ENCODE assay signal across 8 cellular contexts in genomic region chr3:78728406-78729145, GRCh38.
DNase-seq lines count a peak whose midpoint lies in the region; ATAC-seq and TF ChIP-seq lines count a peak whose summit lies in the region.

No MANE protein-coding gene starts in this region.

- H3K4me1 ChIP-seq in HEK293 (ENCODE audit: control insufficient read depth, insufficient read depth, low read length) (peaks cover 18% of the 10 kb centered on the region), PC-3 (ENCODE audit: insufficient read depth, low read length) (no peaks in the 10 kb centered on the region)

- no peaks in the 10 kb centered on the region for H3K9me3 ChIP-seq in HEK293 (ENCODE audit: control insufficient read depth, insufficient read depth, low read depth, low read length)
- no peaks in the 10 kb centered on the region for H3K9me3 ChIP-seq in PC-3 (ENCODE audit: low read length)

- TF ChIP-seq CTCF in HEK293 (tag by site-specific recombination; IDR thresholded peaks at IDR 0.05) (no peak), PC-3 (conservative IDR thresholded peaks at IDR 0.05; ENCODE audit: low read depth, low read length) (no peak)

- BruUV-seq in PC-3 (replicated peaks; lab: Mats Ljungman, UMichigan), result no TSS peak

- DNase-seq in PC-3 (no peak), Right ventricle myocardium superior (peak; percentile 85), skeletal muscle cell (ENCODE audit: low read depth) (peak; percentile 62), KG1 (lab: John Stamatoyannopoulos, UW) (no peak)
- DNase-seq in activated CD4-positive, alpha-beta T cell treated with anti-CD3 and anti-CD28 coated beads, Interleukin-2, amount 50 U/mL, for 48 hours, result no peak

- H3K9ac ChIP-seq in PC-3 (ENCODE audit: low read length), result no peak overlapping the region

- intact Hi-C loops in PC-3 (cut with micrococcal nuclease), result no loop called here
- intact Hi-C loops in Right ventricle myocardium superior (cut with DNase I), result no loop called here

- POLR2A ChIA-PET in HEK293 (lab: Yijun Ruan, JAX), result no interaction called here
- POLR2A ChIA-PET in PC-3 (lab: Charles Lee; ENCODE audit: unreplicated experiment), result interaction anchor here (0.7 kb wide), 1 partner anchor 290 kb away, joined by 4 read pairs; no protein-coding TSS in a partner anchor

- no peak overlapping the region for H3K4me2 ChIP-seq in PC-3 (ENCODE audit: low read length)

- H4K20me1 ChIP-seq in PC-3 (ENCODE audit: low read length), result no peaks in the 10 kb centered on the region

- no peaks in the 10 kb centered on the region for H3K27me3 ChIP-seq in PC-3 (ENCODE audit: low read length)

- no peaks in the 10 kb centered on the region for H3F3A ChIP-seq in PC-3 (ENCODE audit: low read length, unreplicated experiment)

- no peaks in the 10 kb centered on the region for H3K36me3 ChIP-seq in HEK293 (ENCODE audit: control insufficient read depth in 2 of 2, insufficient read depth in 1 of 2, low read length in 2 of 2)
- no peaks in the 10 kb centered on the region for H3K36me3 ChIP-seq in PC-3 (ENCODE audit: low read depth, low read length)

- no peak overlapping the region for H2AFZ ChIP-seq in PC-3 (ENCODE audit: low read length)

- CTCF ChIA-PET in HEK293 (lab: Yijun Ruan, JAX) (interaction anchor here (0.9 kb wide), 1 partner anchor 244 kb away, joined by 4 read pairs; no protein-coding TSS in a partner anchor), PC-3 (lab: Charles Lee) (no interaction called here)

- H3K27ac ChIP-seq in HEK293 (ENCODE audit: extremely low read depth, low read depth, low read length) (peak overlapping the region; percentile 56), PC-3 (ENCODE audit: low read length) (no peak overlapping the region)

- ATAC-seq in PC-3, result peak; percentile 35; the same call in 1 of the 2 replicates
- ATAC-seq in Right ventricle myocardium superior (ENCODE audit: poor library complexity), result peak; percentile 84
- ATAC-seq in GM21529 (IDR thresholded peaks at IDR 0.05; ENCODE audit: unreplicated experiment), result no peak
- no peak for ATAC-seq in GM21717 (IDR thresholded peaks at IDR 0.05; ENCODE audit: unreplicated experiment)

- no peaks in the 10 kb centered on the region for H3K9me2 ChIP-seq in PC-3 (replicated peaks; ENCODE audit: low read length)

- no peak overlapping the region for H3K4me3 ChIP-seq in HEK293 (ENCODE audit: low read depth, low read length)
- H3K4me3 ChIP-seq in PC-3 (ENCODE audit: low read length), result no peak overlapping the region
- no peak overlapping the region for H3K4me3 ChIP-seq in skeletal muscle cell (ENCODE audit: low read depth, low read length)

- no peaks in the 10 kb centered on the region for H3K79me2 ChIP-seq in PC-3 (ENCODE audit: low read length)

TF ChIP-seq in HEK293, 187 proteins besides CTCF, POLR2A, EP300 and RAD21 (continues in another document):
- TF ChIP-seq ZSCAN4 (tag by site-specific recombination; IDR thresholded peaks at IDR 0.05) (no peak), ZNF354C (tag by site-specific recombination; IDR thresholded peaks at IDR 0.05; ENCODE audit: borderline replicate concordance, low read depth) (no peak), ZNF157 (tag by site-specific recombination; IDR thresholded peaks at IDR 0.05) (no peak), HOXC10 (CRISPR knock-in tag; IDR thresholded peaks at IDR 0.05) (no peak), ZNF654 (tag by site-specific recombination; IDR thresholded peaks at IDR 0.05; ENCODE audit: low read depth) (no peak), ZNF776 (tag by site-specific recombination; IDR thresholded peaks at IDR 0.05; ENCODE audit: borderline replicate concordance) (no peak), HOXA7 (CRISPR knock-in tag; IDR thresholded peaks at IDR 0.05; ENCODE audit: borderline replicate concordance) (no peak), ZNF488 (tag by site-specific recombination; IDR thresholded peaks at IDR 0.05) (peak; percentile 51; the same call in 1 of the 2 replicates), ZNF391 (tag by site-specific recombination; IDR thresholded peaks at IDR 0.05; ENCODE audit: borderline replicate concordance, low read depth) (no peak), WT1 (tag by site-specific recombination; IDR thresholded peaks at IDR 0.05) (no peak), ZNF341 (tag by site-specific recombination; IDR thresholded peaks at IDR 0.05; ENCODE audit: low read depth) (no peak), ZNF335 (tag by site-specific recombination; conservative IDR thresholded peaks at IDR 0.05) (0 out of 2 replicates have a peak, but pooled peaks have one; percentile 25), ZNF416 (tag by site-specific recombination; IDR thresholded peaks at IDR 0.05) (no peak), TRIM28 (IDR thresholded peaks at IDR 0.05; ENCODE audit: borderline replicate concordance, low read length) (0 out of 2 replicates have a peak, but pooled peaks have one; percentile 23), ZNF677 (tag by site-specific recombination; IDR thresholded peaks at IDR 0.05) (no peak), PRDM10 (tag by site-specific recombination; IDR thresholded peaks at IDR 0.05) (no peak), ZNF26 (tag by site-specific recombination; IDR thresholded peaks at IDR 0.05) (no peak), ZFP3 (tag by site-specific recombination; IDR thresholded peaks at IDR 0.05; ENCODE audit: low read depth) (no peak), GLI2 (tag by site-specific recombination; IDR thresholded peaks at IDR 0.05; ENCODE audit: borderline replicate concordance, low read depth) (no peak), ZNF585B (tag by site-specific recombination; IDR thresholded peaks at IDR 0.05) (no peak), ZNF664 (tag by site-specific recombination; IDR thresholded peaks at IDR 0.05) (no peak), HOXD13 (CRISPR knock-in tag; IDR thresholded peaks at IDR 0.05; ENCODE audit: borderline replicate concordance) (no peak)

Comparison
In these comparisons a context has a peak if more than half of its experiments do, and no peak if none do; other contexts are left out.
1. ATAC-seq: peak in PC-3 (single experiment) and Right ventricle myocardium superior (single experiment); none in GM21529 (single experiment) and GM21717 (single experiment).
2. DNase-seq: peak in Right ventricle myocardium superior (single experiment) and skeletal muscle cell (single experiment); none in PC-3 (single experiment), activated CD4-positive, alpha-beta T cell treated with anti-CD3 and anti-CD28 coated beads, Interleukin-2, amount 50 U/mL, for 48 hours (0 of 2) and KG1 (single experiment).